ENCODE assay signal across 20 cellular contexts in genomic region chr12:92188517-92189188, GRCh38. TPM values are rescaled to one million over a fixed set of nuclear protein-coding genes. Genes with fewer than 3 reads are reported as not detected.
DNase-seq lines count a peak whose midpoint lies in the region; ATAC-seq, FAIRE-seq and TF ChIP-seq lines count a peak whose summit lies in the region.
"Had no signal": no experiment of that assay in that cellular context is flagged by ENCODE, and none has a peak within 500 bp of the region (broad histone marks: within the 10 kb centered on the region; RNA-seq: fewer than 3 reads in every experiment).

No MANE protein-coding gene starts in this region.

- H3K36me3 ChIP-seq in small intestine (ENCODE audit: control insufficient read depth in 2 of 2, insufficient read depth in 2 of 2, low read length in 2 of 2) = no peaks in the 10 kb centered on the region
- no peaks in the 10 kb centered on the region for H3K36me3 ChIP-seq in suprapubic skin
- H3K36me3 ChIP-seq: MG63, SJSA1 had no signal

- peak overlapping the region; percentile 44 for H3K27ac Mint-ChIP-seq in CD4-positive, alpha-beta T cell
- peak overlapping the region; percentile 47 to 78 for H3K27ac Mint-ChIP-seq in T-cell
- H3K27ac Mint-ChIP-seq: HFFc6 had no signal

- no peaks in the 10 kb centered on the region for H3K4me1 ChIP-seq in small intestine (ENCODE audit: control insufficient read depth in 2 of 2, insufficient read depth in 1 of 2, low read depth in 1 of 2, low read length in 1 of 2)
- peaks cover 2% of the 10 kb centered on the region for H3K4me1 ChIP-seq in suprapubic skin
- H3K4me1 ChIP-seq: SJSA1 had no signal

- TF ChIP-seq POLR2A in suprapubic skin (IDR thresholded peaks at IDR 0.05) = no peak

- intact Hi-C loops in CD4-positive, alpha-beta T cell (cut with DNase I, micrococcal nuclease) = no loop called here

- no peaks in the 10 kb centered on the region for H3K27me3 ChIP-seq in CD4-positive, alpha-beta T cell (ENCODE audit: control insufficient read depth, insufficient read depth, low read length)
- H3K27me3 ChIP-seq in small intestine (ENCODE audit: control insufficient read depth in 2 of 2, insufficient read depth in 2 of 2, low read length in 2 of 2) (no peaks in the 10 kb centered on the region), suprapubic skin (no peaks in the 10 kb centered on the region)
- H3K27me3 ChIP-seq: MG63, SJSA1 had no signal

- no peak overlapping the region for H3K27ac ChIP-seq in CD4-positive, alpha-beta T cell (ENCODE audit: low read depth, low read length)
- H3K27ac ChIP-seq in small intestine (ENCODE audit: low read depth in 1 of 2, low read length in 1 of 2) = no peak overlapping the region
- H3K27ac ChIP-seq in suprapubic skin = no peak overlapping the region
- H3K27ac ChIP-seq: SJSA1 had no signal

- WGBS in small intestine, 3 donors = 59 to 90% (median 84%) methylated on average over 7 of the region's 7 CpGs
- WGBS in suprapubic skin = 92% methylated on average over 7 of the region's 7 CpGs

- peaks cover 50% of the 10 kb centered on the region for H3K4me1 Mint-ChIP-seq in CD4-positive, alpha-beta T cell (ENCODE audit: low read depth)
- H3K4me1 Mint-ChIP-seq in T-cell = peaks cover 44 to 49% (median 45%) of the 10 kb centered on the region in 3 donors

- CTCF ChIA-PET in CD4-positive, alpha-beta T cell (lab: Charles Lee) = interaction anchor here (0.9 kb wide), 1 partner anchor 114 kb away, joined by 3 read pairs; no protein-coding TSS in a partner anchor
- CTCF ChIA-PET in T-cell (lab: Charles Lee) = no interaction called here

- no peaks in the 10 kb centered on the region for H3K36me3 Mint-ChIP-seq in CD4-positive, alpha-beta T cell (ENCODE audit: low read depth)
- no peaks in the 10 kb centered on the region for H3K36me3 Mint-ChIP-seq in T-cell

- H3K9me3 ChIP-seq in CD4-positive, alpha-beta T cell (ENCODE audit: control insufficient read depth, low read length) = no peaks in the 10 kb centered on the region
- H3K9me3 ChIP-seq in small intestine (ENCODE audit: control insufficient read depth, low read depth) (no peaks in the 10 kb centered on the region), suprapubic skin (no peaks in the 10 kb centered on the region)
- H3K9me3 ChIP-seq: MG63, SJSA1 had no signal

- no peak for ATAC-seq in CD4-positive, alpha-beta T cell (ENCODE audit: poor library complexity)
- no peak for ATAC-seq in T-cell (replicated peaks in 1 of 4)
- peak; percentile 99 for ATAC-seq in left lobe of liver
- ATAC-seq: Right ventricle myocardium inferior had no signal

- no peak overlapping the region for H3K4me3 Mint-ChIP-seq in CD4-positive, alpha-beta T cell
- no peak overlapping the region for H3K4me3 Mint-ChIP-seq in T-cell
- H3K4me3 Mint-ChIP-seq: CD14-positive monocyte, HFFc6 had no signal

- H3K4me3 ChIP-seq in small intestine (ENCODE audit: low read depth in 1 of 2, low read length in 2 of 2) (no peak overlapping the region), suprapubic skin (no peak overlapping the region)
- H3K4me3 ChIP-seq: MG63, SJSA1 had no signal

- H3K27me3 Mint-ChIP-seq in CD4-positive, alpha-beta T cell = no peaks in the 10 kb centered on the region
- no peaks in the 10 kb centered on the region for H3K27me3 Mint-ChIP-seq in T-cell

- peaks cover 2% of the 10 kb centered on the region for H3K9me3 Mint-ChIP-seq in CD4-positive, alpha-beta T cell
- peaks cover 0 to 5% (median 4%) of the 10 kb centered on the region in 3 donors for H3K9me3 Mint-ChIP-seq in T-cell
- H3K9me3 Mint-ChIP-seq: HFFc6 had no signal

- no peak for DNase-seq in CD4-positive, alpha-beta T cell
- DNase-seq in T-cell = no peak
- no peak for DNase-seq in left lobe of liver (ENCODE audit: low spot score)
- DNase-seq in small intestine = peak; percentile 71
- DNase-seq in suprapubic skin (ENCODE audit: low spot score in 2 of 2) = no peak
- no peak for DNase-seq in stimulated activated CD8-positive, alpha-beta memory T cell treated with anti-CD3 and anti-CD28 coated beads, Interleukin-4, amount 100 ng/mL, for 48 hours
- no peak for DNase-seq in dedifferentiated amniotic fluid mesenchymal stem cell (ENCODE audit: extremely low spot score)
- DNase-seq: DMS53, H7, HFFc6, MG63, NCI-H1417 treated with DMSO at 0.1 percent for 48 hours, NCI-H187, NCI-H446, NCI-H526 had no signal

- no peak for TF ChIP-seq CTCF in CD4-positive, alpha-beta T cell (IDR thresholded peaks at IDR 0.05)
- TF ChIP-seq CTCF in suprapubic skin (IDR thresholded peaks at IDR 0.05) = no peak

- POLR2A ChIA-PET in CD4-positive, alpha-beta T cell (lab: Charles Lee) = interaction anchor here (1.0 kb wide), 1 partner anchor 43 kb away, joined by 3 read pairs; the partner anchor contains the start of gene BTG1
- POLR2A ChIA-PET in T-cell (lab: Charles Lee) = interaction anchor here (0.6 to 0.9 kb wide), 3 partner anchors 43 to 615 kb away, joined by 3 read pairs; partner anchors contain the start of gene BTG1 (in 1 of the 2)

- FAIRE-seq in small intestine (lab: Jason Lieb, UNC) = no peak
- FAIRE-seq: A204.1, D721Med had no signal

- TF ChIP-seq EP300 in suprapubic skin (IDR thresholded peaks at IDR 0.05) = no peak

RNA-seq across cellular contexts. Expression of gene BTG1, which starts 43.0 kb away (rescaled TPM):
- 1,000 to 10,000 TPM; 1,698 to 1,774 TPM for total RNA-seq in CD4-positive, alpha-beta T cell
- total RNA-seq in T-cell = 1,000 to 10,000 TPM in 2 of 5 donors, 100 to 1,000 TPM in 3; 484 to 1,238 (median 551) TPM
- total RNA-seq in left lobe of liver = 55.0 TPM
- polyA plus RNA-seq in small intestine = 10 to 100 TPM; 38.8 to 61.1 (median 51.1) TPM
- total RNA-seq in suprapubic skin = 100 to 1,000 TPM; 103 to 178 (median 156) TPM
